11 cellular contexts compared by ENCODE assay signal in genomic region chr14:101361044-101361443, GRCh38.
DNase-seq lines count a peak whose midpoint lies in the region; TF ChIP-seq lines count a peak whose summit lies in the region.
"Had no signal": no experiment of that assay in that cellular context is flagged by ENCODE, and none has a peak within 500 bp of the region (broad histone marks: within the 10 kb centered on the region; RNA-seq: fewer than 3 reads in every experiment).

No MANE protein-coding gene starts in this region.

- no peak overlapping the region for H3K27ac ChIP-seq in HL-60 (replicated peaks)
- H3K27ac ChIP-seq in SJCRH30 = peak overlapping the region; percentile 57; the same call in 1 of the 2 replicates
- peak overlapping the region; percentile 74 to 75 for H3K27ac ChIP-seq in mucosa of rectum (ENCODE audit: low read depth in 2 of 2, low read length in 2 of 2)
- H3K27ac ChIP-seq in stomach = peak overlapping the region; percentile 37 to 84 (median 82)
- H3K27ac ChIP-seq: PC-9 had no signal

- 63 to 82% (median 78%) methylated on average over 16 of the region's 16 CpGs for WGBS in stomach, 5 donors

- no peaks in the 10 kb centered on the region for H3K4me1 Mint-ChIP-seq in HFFc6 (ENCODE audit: low read depth)

- H3K4me1 ChIP-seq in SJCRH30 (peaks cover 49% of the 10 kb centered on the region), mucosa of rectum (ENCODE audit: control insufficient read depth in 2 of 2, insufficient read depth in 2 of 2, low read length in 2 of 2) (peaks cover 0 to 11% of the 10 kb centered on the region in 2 donors), stomach (peaks cover 13 to 42% (median 21%) of the 10 kb centered on the region in 4 donors)

- H3K27me3 ChIP-seq in HL-60 (ENCODE audit: insufficient read depth, poor library complexity, severe bottlenecking) (peaks cover 7% of the 10 kb centered on the region), SJCRH30 (no peaks in the 10 kb centered on the region), mucosa of rectum (ENCODE audit: control insufficient read depth in 2 of 2, insufficient read depth in 2 of 2, low read length in 2 of 2) (no peaks in the 10 kb centered on the region), stomach (peaks cover 0 to 15% (median 0%) of the 10 kb centered on the region in 3 donors)

- no peaks in the 10 kb centered on the region for H3K36me3 Mint-ChIP-seq in HFFc6 (ENCODE audit: low read depth)
- H3K36me3 Mint-ChIP-seq: IgD-negative memory B cell had no signal

- H3K36me3 ChIP-seq in SJCRH30 = no peaks in the 10 kb centered on the region
- H3K36me3 ChIP-seq in mucosa of rectum (ENCODE audit: control insufficient read depth in 2 of 2, insufficient read depth in 2 of 2, low read length in 2 of 2) = no peaks in the 10 kb centered on the region
- H3K36me3 ChIP-seq in stomach = no peaks in the 10 kb centered on the region

- H3K4me3 ChIP-seq in HL-60 (replicated peaks; ENCODE audit: insufficient read depth, low read length) (no peak overlapping the region), SJCRH30 (no peak overlapping the region), mucosa of rectum (ENCODE audit: low read length in 2 of 2) (no peak overlapping the region), stomach (no peak overlapping the region)
- H3K4me3 ChIP-seq: PC-9 had no signal

- no peak overlapping the region for H3K9ac ChIP-seq in mucosa of rectum (ENCODE audit: low read depth in 1 of 2, low read length in 2 of 2)

- TF ChIP-seq POLR2A in stomach (IDR thresholded peaks at IDR 0.05) = no peak

- TF ChIP-seq CTCF in HL-60 (IDR thresholded peaks at IDR 0.05; ENCODE audit: insufficient read depth, low read length) = no peak
- TF ChIP-seq CTCF in stomach (IDR thresholded peaks at IDR 0.05) = no peak
- TF ChIP-seq CTCF in HFFc6 (IDR thresholded peaks at IDR 0.05) = no peak

- H3K27ac Mint-ChIP-seq in HFFc6 = no peak overlapping the region
- H3K27ac Mint-ChIP-seq: IgD-negative memory B cell had no signal

- TF ChIP-seq EP300 in stomach (IDR thresholded peaks at IDR 0.05) = no peak

- intact Hi-C loops in stomach (cut with DNase I; ENCODE audit: low total_unique reads) = no loop called here

- peaks cover 20% of the 10 kb centered on the region for H3K9me3 Mint-ChIP-seq in HFFc6

- peak; percentile 5 to 6 for DNase-seq in HL-60 (ENCODE audit: low read depth in 1 of 2, low spot score in 1 of 2)
- DNase-seq in SJCRH30 = peak in 1 of 2 experiments; percentile 23
- DNase-seq in stomach = no peak
- no peak for DNase-seq in SK-N-DZ (ENCODE audit: low spot score)
- no peak for DNase-seq in HFFc6
- no peak for DNase-seq in activated CD4-positive, alpha-beta T cell treated with anti-CD3 and anti-CD28 coated beads, Interleukin-2, amount 50 U/mL, for 1 hour
- DNase-seq: activated CD4-positive, CD25-positive, alpha-beta regulatory T cell treated with anti-CD3 and anti-CD28 coated beads, Interleukin-2, amount 50 U/mL, for 72 hours; NCI-H146; PC-9 had no signal

- no peak overlapping the region for H3K4me3 Mint-ChIP-seq in HFFc6

- H3K9me3 ChIP-seq in SJCRH30 (replicated peaks) (no peaks in the 10 kb centered on the region), mucosa of rectum (ENCODE audit: control insufficient read depth in 2 of 2, low read length in 2 of 2) (no peaks in the 10 kb centered on the region), stomach (peaks cover 0 to 19% (median 6%) of the 10 kb centered on the region in 4 donors)

- H3K27me3 Mint-ChIP-seq in HFFc6 (ENCODE audit: insufficient read depth) = peaks cover 32% of the 10 kb centered on the region

Comparison
In these comparisons a context has a peak if more than half of its experiments do, and no peak if none do; other contexts are left out.
1. DNase-seq: peak in HL-60 (2 of 2); none in stomach (single experiment), SK-N-DZ (single experiment), HFFc6 (single experiment) and activated CD4-positive, alpha-beta T cell treated with anti-CD3 and anti-CD28 coated beads, Interleukin-2, amount 50 U/mL, for 1 hour (single experiment).